Comparison of ENCODE assay signal across 13 cellular contexts in the genomic region with DNA sequence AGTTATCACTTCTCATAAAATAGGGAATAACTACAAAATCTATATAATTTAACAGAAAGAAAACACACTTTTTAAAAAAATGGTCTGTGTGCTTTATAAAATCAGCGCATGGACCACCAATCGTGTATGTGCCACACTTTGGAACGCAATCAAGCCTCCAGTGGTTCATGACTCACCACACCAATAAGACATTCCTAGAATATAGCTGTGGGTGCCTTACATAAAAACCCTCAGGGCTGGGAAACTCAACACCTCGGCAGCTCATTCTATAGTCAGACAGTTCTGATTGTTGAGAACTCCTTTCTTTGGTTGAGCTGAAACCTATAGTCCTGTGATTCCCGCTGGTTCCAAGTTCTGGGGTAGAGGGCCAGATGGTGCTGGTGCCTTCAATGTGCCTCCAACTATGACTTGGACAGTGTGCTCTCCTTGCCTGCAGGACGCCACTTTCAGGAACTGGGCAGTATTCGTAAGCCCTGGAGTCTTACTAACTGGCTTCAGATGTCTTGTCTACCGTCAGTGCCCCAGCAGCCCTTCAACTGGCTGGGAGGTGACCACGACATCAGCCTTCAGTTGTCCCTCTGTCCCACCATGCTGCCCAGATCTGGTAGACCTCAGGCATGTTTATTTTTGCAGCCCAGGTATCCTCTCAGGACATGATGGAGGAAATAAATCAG.
DNase-seq lines count a peak whose midpoint lies in the region; ATAC-seq and TF ChIP-seq lines count a peak whose summit lies in the region.
"Had no signal": no experiment of that assay in that cellular context is flagged by ENCODE, and none has a peak within 500 bp of the region (broad histone marks: within the 10 kb centered on the region; RNA-seq: fewer than 3 reads in every experiment).

No MANE protein-coding gene starts in this region.

- H3K9me3 ChIP-seq in CD8-positive, alpha-beta T cell (ENCODE audit: low read length): no peaks in the 10 kb centered on the region
- H3K9me3 ChIP-seq in adrenal gland (replicated peaks in 1 of 3): no peaks in the 10 kb centered on the region
- H3K9me3 ChIP-seq: heart left ventricle had no signal

- 88 to 92% (median 90%) methylated on average over 9 of the region's 9 CpGs for WGBS in adrenal gland, 4 donors

- no peak overlapping the region for H3K4me3 ChIP-seq in CD8-positive, alpha-beta T cell (ENCODE audit: low read depth, low read length)
- H3K4me3 ChIP-seq in brain microvascular endothelial cell (ENCODE audit: low read depth, low read length): no peak overlapping the region
- H3K4me3 ChIP-seq in adrenal gland: no peak overlapping the region
- H3K4me3 ChIP-seq: heart left ventricle, K562 had no signal

- CTCF ChIA-PET in CD8-positive, alpha-beta T cell (lab: Charles Lee): no interaction called here

- ATAC-seq in CD8-positive, alpha-beta T cell: no peak
- ATAC-seq in naive thymus-derived CD8-positive, alpha-beta T cell: no peak
- no peak for ATAC-seq in GM21529 (IDR thresholded peaks at IDR 0.05; ENCODE audit: unreplicated experiment)
- ATAC-seq: heart left ventricle; K562; stimulated activated memory B cell treated with anti-CD40 and anti-IgM and Interleukin-4, amounts not matched to agents 10 μg/mL and 1 μg/mL and 100 μg/mL, for 72 hours had no signal

- H3K9me3 Mint-ChIP-seq in CD8-positive, alpha-beta T cell: no peaks in the 10 kb centered on the region
- H3K9me3 Mint-ChIP-seq in naive thymus-derived CD8-positive, alpha-beta T cell: no peaks in the 10 kb centered on the region
- H3K9me3 Mint-ChIP-seq: stimulated activated memory B cell treated with anti-CD40 and anti-IgM and Interleukin-4, amounts not matched to agents 10 μg/mL and 1 μg/mL and 100 μg/mL, for 72 hours had no signal

- TF ChIP-seq CTCF in CD8-positive, alpha-beta T cell (IDR thresholded peaks at IDR 0.05): no peak
- TF ChIP-seq CTCF in brain microvascular endothelial cell (IDR thresholded peaks at IDR 0.05; ENCODE audit: low read depth, low read length, missing control alignments): no peak
- TF ChIP-seq CTCF in adrenal gland (IDR thresholded peaks at IDR 0.05): no peak

- H3K4me1 Mint-ChIP-seq in CD8-positive, alpha-beta T cell (ENCODE audit: low read depth): peaks cover 31% of the 10 kb centered on the region
- H3K4me1 Mint-ChIP-seq in naive thymus-derived CD8-positive, alpha-beta T cell: peaks cover 17 to 41% (median 29%) of the 10 kb centered on the region in 4 donors

- intact Hi-C loops in CD8-positive, alpha-beta T cell (cut with DNase I, micrococcal nuclease): loop anchor here in 1 of 2 experiments (10.0 kb wide), 1 partner anchor 141 kb away; the partner anchor contains the start of gene GDF10
- intact Hi-C loops in adrenal gland (cut with DNase I): no loop called here

- no peak overlapping the region for H3K4me3 Mint-ChIP-seq in CD8-positive, alpha-beta T cell
- peak overlapping the region in 5 of 10 donors; percentile 85 to 96 (median 89) for H3K4me3 Mint-ChIP-seq in naive thymus-derived CD8-positive, alpha-beta T cell
- H3K4me3 Mint-ChIP-seq: stimulated activated memory B cell treated with anti-CD40 and anti-IgM and Interleukin-4, amounts not matched to agents 10 μg/mL and 1 μg/mL and 100 μg/mL, for 72 hours had no signal

- no peaks in the 10 kb centered on the region for H3K27me3 Mint-ChIP-seq in CD8-positive, alpha-beta T cell (ENCODE audit: low read depth)
- no peaks in the 10 kb centered on the region for H3K27me3 Mint-ChIP-seq in naive thymus-derived CD8-positive, alpha-beta T cell

- POLR2A ChIA-PET in CD8-positive, alpha-beta T cell (lab: Charles Lee): no interaction called here
- POLR2A ChIA-PET in naive thymus-derived CD8-positive, alpha-beta T cell (lab: Charles Lee): interaction anchor here (1.1 to 3.6 kb wide), 2 partner anchors 43 to 148 kb away, joined by 3 to 24 read pairs; no protein-coding TSS in a partner anchor

- DNase-seq in CD8-positive, alpha-beta T cell: no peak
- DNase-seq in LoVo (ENCODE audit: low spot score) (peak; percentile 53), brain microvascular endothelial cell (peak; percentile 93), adrenal gland (no peak)
- DNase-seq in naive thymus-derived CD8-positive, alpha-beta T cell: no peak
- DNase-seq in activated CD4-positive, CD25-positive, alpha-beta regulatory T cell treated with anti-CD3 and anti-CD28 coated beads, Interleukin-2, amount 50 U/mL, for 72 hours: no peak
- DNase-seq in stimulated activated naive CD4-positive, alpha-beta T cell treated with Interleukin-2 at 50 U/mL for 16 hours (lab: John Stamatoyannopoulos, UW): no peak
- DNase-seq: activated T-cell treated with anti-CD3 and anti-CD28 coated beads for 4 hours, Calu3, heart left ventricle had no signal

- H3K27ac Mint-ChIP-seq in CD8-positive, alpha-beta T cell: peak overlapping the region; percentile 98
- H3K27ac Mint-ChIP-seq in naive thymus-derived CD8-positive, alpha-beta T cell: peak overlapping the region in 9 of 10 donors; percentile 97 to 99 (median 99)
- H3K27ac Mint-ChIP-seq: stimulated activated memory B cell treated with anti-CD40 and anti-IgM and Interleukin-4, amounts not matched to agents 10 μg/mL and 1 μg/mL and 100 μg/mL, for 72 hours had no signal

- no peaks in the 10 kb centered on the region for H3K27me3 ChIP-seq in CD8-positive, alpha-beta T cell (ENCODE audit: insufficient read depth, low read length)
- no peaks in the 10 kb centered on the region for H3K27me3 ChIP-seq in brain microvascular endothelial cell (replicated peaks)
- no peaks in the 10 kb centered on the region for H3K27me3 ChIP-seq in adrenal gland

- in situ Hi-C loops in brain microvascular endothelial cell (cut with HindIII; ENCODE audit: low pct_ligation_motif_present, low sequenced_read_pairs): no loop called here

- H3K36me3 ChIP-seq in CD8-positive, alpha-beta T cell (ENCODE audit: insufficient read depth, low read length): no peaks in the 10 kb centered on the region
- H3K36me3 ChIP-seq in brain microvascular endothelial cell (replicated peaks): no peaks in the 10 kb centered on the region
- no peaks in the 10 kb centered on the region for H3K36me3 ChIP-seq in adrenal gland (replicated peaks in 1 of 2)
- H3K36me3 ChIP-seq: heart left ventricle had no signal

- no peak overlapping the region for H3K27ac ChIP-seq in CD8-positive, alpha-beta T cell (ENCODE audit: low read depth, low read length)
- H3K27ac ChIP-seq in brain microvascular endothelial cell (peak overlapping the region; percentile 97), adrenal gland (no peak overlapping the region)

- H3K4me1 ChIP-seq in CD8-positive, alpha-beta T cell (ENCODE audit: insufficient read depth, low read length): peaks cover 23% of the 10 kb centered on the region
- peaks cover 0 to 11% of the 10 kb centered on the region in 2 donors for H3K4me1 ChIP-seq in adrenal gland (replicated peaks in 1 of 2)

- no peaks in the 10 kb centered on the region for H3K36me3 Mint-ChIP-seq in CD8-positive, alpha-beta T cell
- H3K36me3 Mint-ChIP-seq in naive thymus-derived CD8-positive, alpha-beta T cell: no peaks in the 10 kb centered on the region
- H3K36me3 Mint-ChIP-seq: stimulated activated memory B cell treated with anti-CD40 and anti-IgM and Interleukin-4, amounts not matched to agents 10 μg/mL and 1 μg/mL and 100 μg/mL, for 72 hours had no signal

- no peak for TF ChIP-seq POLR2A in adrenal gland (IDR thresholded peaks at IDR 0.05)

Comparison
In these comparisons a context has a peak if more than half of its experiments do, and no peak if none do; other contexts are left out.
1. DNase-seq: peak in LoVo (single experiment) and brain microvascular endothelial cell (single experiment); none in CD8-positive, alpha-beta T cell (0 of 7), naive thymus-derived CD8-positive, alpha-beta T cell (0 of 10), adrenal gland (0 of 7), activated CD4-positive, CD25-positive, alpha-beta regulatory T cell treated with anti-CD3 and anti-CD28 coated beads, Interleukin-2, amount 50 U/mL, for 72 hours (single experiment) and stimulated activated naive CD4-positive, alpha-beta T cell treated with Interleukin-2 at 50 U/mL for 16 hours (single experiment).